17 cellular contexts compared by ENCODE assay signal in genomic region chr17:5225668-5226457, GRCh38. TPM values are rescaled to one million over a fixed set of nuclear protein-coding genes. Genes with fewer than 3 reads are reported as not detected.
A peak's percentile ranks its signal among the peaks of the same experiment; 100 is the strongest.
DNase-seq lines count a peak whose midpoint lies in the region; ATAC-seq, FAIRE-seq and TF ChIP-seq lines count a peak whose summit lies in the region.
"Had no signal": no experiment of that assay in that cellular context is flagged by ENCODE, and none has a peak within 500 bp of the region (broad histone marks: within the 10 kb centered on the region; RNA-seq: fewer than 3 reads in every experiment).

No MANE protein-coding gene starts in this region.

- BruUV-seq in K562 (replicated peaks; lab: Mats Ljungman, UMichigan) = no TSS peak

- POLR2A ChIA-PET in K562 (lab: Yijun Ruan, JAX) = interaction anchor here (1.2 kb wide), 1 partner anchor 197 kb away, joined by 3 read pairs; no protein-coding TSS in a partner anchor

- no peaks in the 10 kb centered on the region for H3K36me3 ChIP-seq in K562 (ENCODE audit: control insufficient read depth, insufficient read depth, low read length)
- H3K36me3 ChIP-seq in GM23338 (ENCODE audit: insufficient read depth) = no peaks in the 10 kb centered on the region
- H3K36me3 ChIP-seq in esophagus squamous epithelium = peaks cover 0 to 22% (median 0%) of the 10 kb centered on the region in 3 donors
- H3K36me3 ChIP-seq: right atrium auricular region, uterus had no signal

- 34% methylated on average over 16 of the region's 17 CpGs for WGBS in K562 (ENCODE audit: insufficient coverage, low coverage, missing lambda C conversion rate)
- WGBS in esophagus squamous epithelium, 2 donors = 81 to 85% methylated on average over 17 of the region's 17 CpGs

- H3K4me3 ChIP-seq in K562 = no peak overlapping the region
- H3K4me3 ChIP-seq in GM23338 = no peak overlapping the region
- H3K4me3 ChIP-seq in esophagus squamous epithelium = no peak overlapping the region
- H3K4me3 ChIP-seq: right atrium auricular region, uterus had no signal

- H3K4me1 ChIP-seq in K562 (replicated peaks in 1 of 2; ENCODE audit: control insufficient read depth in 2 of 2, insufficient read depth in 2 of 2, low read length in 2 of 2) = no peaks in the 10 kb centered on the region; a peak in 1 of 5 replicates
- H3K4me1 ChIP-seq in GM23338 (ENCODE audit: insufficient read depth) = no peaks in the 10 kb centered on the region
- H3K4me1 ChIP-seq in esophagus squamous epithelium = no peaks in the 10 kb centered on the region
- H3K4me1 ChIP-seq: right atrium auricular region, uterus had no signal

- H3K4me3 Mint-ChIP-seq in stimulated activated naive CD8-positive, alpha-beta T cell treated with anti-CD3 and anti-CD28 coated beads, Interleukin-15, Interleukin-2, amounts not matched to agents 100 ng/mL and 50 ng/mL, for 24 hours = peak overlapping the region; percentile 55
- H3K4me3 Mint-ChIP-seq in IgD-negative memory B cell (peak overlapping the region; percentile 80 to 99 (median 90)), GM23338 (no peak overlapping the region)

- H3K27me3 Mint-ChIP-seq in stimulated activated naive CD8-positive, alpha-beta T cell treated with anti-CD3 and anti-CD28 coated beads, Interleukin-15, Interleukin-2, amounts not matched to agents 100 ng/mL and 50 ng/mL, for 24 hours = no peaks in the 10 kb centered on the region
- H3K27me3 Mint-ChIP-seq in IgD-negative memory B cell (no peaks in the 10 kb centered on the region), GM23338 (ENCODE audit: insufficient read depth, low read depth, poor library complexity) (peaks cover 5% of the 10 kb centered on the region)

- H4K20me1 ChIP-seq in K562 (replicated peaks; ENCODE audit: control insufficient read depth, insufficient read depth, low read length) = no peaks in the 10 kb centered on the region
- no peaks in the 10 kb centered on the region; the same call in 1 of the 2 replicates for H4K20me1 ChIP-seq in GM23338 (replicated peaks; ENCODE audit: insufficient read depth)

- H3K9me2 ChIP-seq in GM23338 (ENCODE audit: insufficient read depth) = no peaks in the 10 kb centered on the region

- TF ChIP-seq CTCF in K562 (IDR thresholded peaks at IDR 0.05 in 2 of 3, conservative IDR thresholded peaks at IDR 0.05 in 1 of 3; ENCODE audit: insufficient read depth in 2 of 3, low read depth in 1 of 3, low read length in 3 of 3) (no peak), GM23338 (conservative IDR thresholded peaks at IDR 0.05; ENCODE audit: low read depth in 2 of 2) (no peak), esophagus squamous epithelium (IDR thresholded peaks at IDR 0.05) (no peak)

- CTCF ChIA-PET in K562 (lab: Yijun Ruan, JAX; ENCODE audit: low intra/inter-chr PET ratio) = no interaction called here

- no peaks in the 10 kb centered on the region for H3K9me1 ChIP-seq in K562 (ENCODE audit: control insufficient read depth, insufficient read depth, low read length)

- H3K27ac ChIP-seq in K562 (ENCODE audit: extremely low read depth, low read depth, low read length) (no peak overlapping the region), GM23338 (ENCODE audit: low read depth) (no peak overlapping the region), esophagus squamous epithelium (no peak overlapping the region)
- H3K27ac ChIP-seq: right atrium auricular region, uterus had no signal

- peaks cover 7% of the 10 kb centered on the region for H3K36me3 Mint-ChIP-seq in stimulated activated naive CD8-positive, alpha-beta T cell treated with anti-CD3 and anti-CD28 coated beads, Interleukin-15, Interleukin-2, amounts not matched to agents 100 ng/mL and 50 ng/mL, for 24 hours (ENCODE audit: low read depth)
- H3K36me3 Mint-ChIP-seq in IgD-negative memory B cell (peaks cover 34% of the 10 kb centered on the region), GM23338 (ENCODE audit: low read depth) (peaks cover 5% of the 10 kb centered on the region; the same call in 1 of the 3 replicates)

- H3K9ac ChIP-seq in K562 (ENCODE audit: insufficient read depth in 1 of 2, low read depth in 2 of 2, low read length in 2 of 2) = no peak overlapping the region

- peaks cover 0 to 7% of the 10 kb centered on the region in 2 experiments; a peak in 2 of 5 replicates for H3K27me3 ChIP-seq in K562 (ENCODE audit: control insufficient read depth in 2 of 2, insufficient read depth in 2 of 2, low read length in 2 of 2)
- H3K27me3 ChIP-seq in GM23338 (ENCODE audit: insufficient read depth) = no peaks in the 10 kb centered on the region
- H3K27me3 ChIP-seq in esophagus squamous epithelium = no peaks in the 10 kb centered on the region
- H3K27me3 ChIP-seq: right atrium auricular region, uterus had no signal

- TF ChIP-seq EP300 in K562 (IDR thresholded peaks at IDR 0.05; ENCODE audit: low read length) = no peak

- intact Hi-C loops in K562 (cut with micrococcal nuclease) = no loop called here
- intact Hi-C loops in esophagus squamous epithelium (cut with DNase I) = no loop called here

- no peak for FAIRE-seq in K562 (lab: Jason Lieb, UNC)

- TF ChIP-seq POLR2A in K562 (conservative IDR thresholded peaks at IDR 0.05) (no peak), esophagus squamous epithelium (IDR thresholded peaks at IDR 0.05) (no peak)

- in situ Hi-C loops in K562 (cut with MboI) = loop anchor here (25.0 kb wide), 1 partner anchor 1211 kb away; the partner anchor contains the start of genes AIPL1 and PIMREG

- H3K4me2 ChIP-seq in K562 (ENCODE audit: insufficient read depth, low read length) (no peak overlapping the region; the same call in 1 of the 2 replicates), GM23338 (no peak overlapping the region)

- no peak for DNase-seq in stimulated activated naive CD8-positive, alpha-beta T cell treated with anti-CD3 and anti-CD28 coated beads, Interleukin-15, Interleukin-2, amounts not matched to agents 100 U/mL and 50 U/mL, for 24 hours
- DNase-seq in K562 (ENCODE audit: extremely low read depth in 1 of 4, low spot score in 3 of 4) (no peak), GM23338 (ENCODE audit: low spot score) (no peak), DMS79 (lab: John Stamatoyannopoulos, UW) (no peak), epidermal melanocyte (ENCODE audit: insufficient read length, low spot score) (no peak), esophagus squamous epithelium (lab: John Stamatoyannopoulos, UW) (no peak)
- DNase-seq: amygdala, GDM1, hippocampal formation, mesendoderm, NCI-H2171 treated with DMSO at 0.1 percent for 48 hours, uterus had no signal

- TF ChIP-seq RAD21 in K562 (CRISPR knock-in tag; conservative IDR thresholded peaks at IDR 0.05 in 1 of 2, IDR thresholded peaks at IDR 0.05 in 1 of 2) = no peak

- H3K27ac Mint-ChIP-seq in stimulated activated naive CD8-positive, alpha-beta T cell treated with anti-CD3 and anti-CD28 coated beads, Interleukin-15, Interleukin-2, amounts not matched to agents 100 ng/mL and 50 ng/mL, for 24 hours = peak overlapping the region; percentile 87
- H3K27ac Mint-ChIP-seq in IgD-negative memory B cell (peak overlapping the region; percentile 97 to 98 (median 98)), GM23338 (no peak overlapping the region)

- peaks cover 70% of the 10 kb centered on the region for H3K4me1 Mint-ChIP-seq in stimulated activated naive CD8-positive, alpha-beta T cell treated with anti-CD3 and anti-CD28 coated beads, Interleukin-15, Interleukin-2, amounts not matched to agents 100 ng/mL and 50 ng/mL, for 24 hours (ENCODE audit: low read depth)
- H3K4me1 Mint-ChIP-seq in IgD-negative memory B cell = peaks cover 52 to 72% (median 72%) of the 10 kb centered on the region in 3 donors
- H3K4me1 Mint-ChIP-seq in GM23338 = no peaks in the 10 kb centered on the region

- no peak for ATAC-seq in stimulated activated naive CD8-positive, alpha-beta T cell treated with anti-CD3 and anti-CD28 coated beads, Interleukin-15, Interleukin-2, amounts not matched to agents 100 U/mL and 50 U/mL, for 24 hours
- ATAC-seq in K562 (no peak), GM23338 (no peak)

- H3K9me3 Mint-ChIP-seq in stimulated activated naive CD8-positive, alpha-beta T cell treated with anti-CD3 and anti-CD28 coated beads, Interleukin-15, Interleukin-2, amounts not matched to agents 100 ng/mL and 50 ng/mL, for 24 hours = no peaks in the 10 kb centered on the region
- H3K9me3 Mint-ChIP-seq in IgD-negative memory B cell = no peaks in the 10 kb centered on the region
- no peaks in the 10 kb centered on the region for H3K9me3 Mint-ChIP-seq in GM23338

- no peaks in the 10 kb centered on the region for H3K79me2 ChIP-seq in K562 (ENCODE audit: control insufficient read depth, insufficient read depth, low read length)
- H3K79me2 ChIP-seq in GM23338 (replicated peaks; ENCODE audit: insufficient read depth) = no peaks in the 10 kb centered on the region

- H3F3A ChIP-seq in GM23338 (replicated peaks; ENCODE audit: low read depth) = no peaks in the 10 kb centered on the region

- H2AFZ ChIP-seq in K562 (ENCODE audit: low read depth, low read length) (peak overlapping the region; percentile 68), GM23338 (no peak overlapping the region)

- H3K9me3 ChIP-seq in K562 (replicated peaks; ENCODE audit: control insufficient read depth, insufficient read depth, low read depth, low read length) = no peaks in the 10 kb centered on the region
- no peaks in the 10 kb centered on the region for H3K9me3 ChIP-seq in esophagus squamous epithelium
- H3K9me3 ChIP-seq: right atrium auricular region, uterus had no signal

RNA-seq across cellular contexts. Expression of gene SCIMP, which starts 8.8 kb away (rescaled TPM):
- polyA plus RNA-seq in IgD-negative memory B cell = 325 TPM
- not detected in 2 replicates for total RNA-seq in K562 (2011; cell fraction: chromatin; rRNA removed; ENCODE audit: low replicate concordance)
- not detected in 2 replicates for total RNA-seq in K562 (2011; cell fraction: nucleolus; rRNA removed)
- not detected in 2 replicates for total RNA-seq in K562 (2011; cell fraction: nucleoplasm; rRNA removed)
- not detected in 2 replicates for total RNA-seq in K562 (2014; rRNA removed)
- not detected in 2 replicates for total RNA-seq in K562 (2014; rRNA removed; fragmentation: Illumina TruSeq; extraction: Trizol)
- total RNA-seq in K562 (2015; rRNA removed; fragmentation: Illumina TruSeq; extraction: Trizol) = not detected in 2 replicates
- 0.07 and 0.11 TPM in 2 replicates for total RNA-seq in K562 (2021)
- polyA plus RNA-seq in K562 (2011; rRNA removed) = not detected in 2 replicates
- polyA plus RNA-seq in K562 (2011; cell fraction: cytosol; rRNA removed) = not detected in 2 replicates
- not detected in 2 replicates for polyA plus RNA-seq in K562 (2011; cell fraction: nucleus; rRNA removed)
- polyA plus RNA-seq in K562 (2012) = 0.07 and 0.10 TPM in 2 replicates
- polyA plus RNA-seq in K562 (2014; fragmentation: Illumina TruSeq; extraction: Trizol) = 0.22 TPM in 1 of 2 replicates, not detected in the other
- polyA plus RNA-seq in K562 (2014; fragmentation: Nextera tagmentation; extraction: Ambion mirVana) = under 1 TPM; 0.01 to 0.04 TPM
- not detected in 2 replicates for polyA plus RNA-seq in K562 (2014; rRNA removed)
- not detected in 2 replicates for polyA minus RNA-seq in K562 (2011; rRNA and poly(A)+ RNA removed)
- polyA minus RNA-seq in K562 (2011; cell fraction: cytosol; rRNA and poly(A)+ RNA removed) = not detected in 2 replicates
- polyA minus RNA-seq in K562 (2011; cell fraction: nucleus; rRNA and poly(A)+ RNA removed) = not detected in 2 replicates
- total RNA-seq in GM23338 (2014; rRNA removed; shearing (Covaris generic)) = not detected in 2 replicates
- 0.24 and 0.36 TPM in 2 replicates for polyA plus RNA-seq in GM23338 (2016; fragmentation: Nextera tagmentation; extraction: Ambion mirVana)
- 1 to 10 TPM in 2 of 4 donors, under 1 TPM in 2; 0.45 to 3.7 (median 1.2) TPM for total RNA-seq in esophagus squamous epithelium
- total RNA-seq: SK-MEL-5 had no signal
- polyA plus RNA-seq: AG04450 had no signal

RNA-seq across cellular contexts. Expression of gene ZNF594, which starts 34.2 kb away (rescaled TPM):
- 2.1 TPM for polyA plus RNA-seq in IgD-negative memory B cell
- 6.0 and 8.7 TPM in 2 replicates for total RNA-seq in K562 (2011; cell fraction: chromatin; rRNA removed; ENCODE audit: low replicate concordance)
- total RNA-seq in K562 (2011; cell fraction: nucleolus; rRNA removed) = 6.2 and 6.3 TPM in 2 replicates
- 6.0 and 6.5 TPM in 2 replicates for total RNA-seq in K562 (2011; cell fraction: nucleoplasm; rRNA removed)
- 3.4 and 4.5 TPM in 2 replicates for total RNA-seq in K562 (2014; rRNA removed)
- 3.3 and 3.6 TPM in 2 replicates for total RNA-seq in K562 (2014; rRNA removed; fragmentation: Illumina TruSeq; extraction: Trizol)
- total RNA-seq in K562 (2015; rRNA removed; fragmentation: Illumina TruSeq; extraction: Trizol) = 3.2 and 3.5 TPM in 2 replicates
- 2.2 and 2.7 TPM in 2 replicates for total RNA-seq in K562 (2021)
- 2.5 and 2.6 TPM in 2 replicates for polyA plus RNA-seq in K562 (2011; rRNA removed)
- polyA plus RNA-seq in K562 (2011; cell fraction: cytosol; rRNA removed) = 0.97 and 1.5 TPM in 2 replicates
- polyA plus RNA-seq in K562 (2011; cell fraction: nucleus; rRNA removed) = 3.4 and 4.6 TPM in 2 replicates
- polyA plus RNA-seq in K562 (2012) = 1.3 and 3.0 TPM in 2 replicates
- 1.9 and 2.0 TPM in 2 replicates for polyA plus RNA-seq in K562 (2014; fragmentation: Illumina TruSeq; extraction: Trizol)
- under 1 TPM; 0.24 to 0.41 TPM for polyA plus RNA-seq in K562 (2014; fragmentation: Nextera tagmentation; extraction: Ambion mirVana)
- 4.1 and 4.7 TPM in 2 replicates for polyA plus RNA-seq in K562 (2014; rRNA removed)
- polyA minus RNA-seq in K562 (2011; rRNA and poly(A)+ RNA removed) = 2.0 and 4.0 TPM in 2 replicates
- polyA minus RNA-seq in K562 (2011; cell fraction: cytosol; rRNA and poly(A)+ RNA removed) = 1.3 and 3.5 TPM in 2 replicates
- polyA minus RNA-seq in K562 (2011; cell fraction: nucleus; rRNA and poly(A)+ RNA removed) = 6.1 and 8.3 TPM in 2 replicates
- 15.6 and 16.2 TPM in 2 replicates for total RNA-seq in GM23338 (2014; rRNA removed; shearing (Covaris generic))
- polyA plus RNA-seq in GM23338 (2016; fragmentation: Nextera tagmentation; extraction: Ambion mirVana) = 5.3 and 7.0 TPM in 2 replicates
- 10 to 100 TPM in 1 of 4 donors, 1 to 10 TPM in 3; 2.0 to 13.4 (median 5.1) TPM for total RNA-seq in esophagus squamous epithelium

RNA-seq across cellular contexts. Expression of gene RABEP1, which starts 56.2 kb away (rescaled TPM):
- polyA plus RNA-seq in IgD-negative memory B cell (62.9 TPM), K562 (2011; rRNA removed) (19.3 and 30.1 TPM in 2 replicates), K562 (2014; fragmentation: Illumina TruSeq; extraction: Trizol) (26.4 and 31.3 TPM in 2 replicates), K562 (2014; fragmentation: Nextera tagmentation; extraction: Ambion mirVana) (10 to 100 TPM in 1 of 2 experiments, 1 to 10 TPM in 1; 8.2 to 11.5 TPM), K562 (2014; rRNA removed) (19.9 and 20.3 TPM in 2 replicates), GM23338 (2016; fragmentation: Nextera tagmentation; extraction: Ambion mirVana) (70.3 and 88.1 TPM in 2 replicates)
- total RNA-seq in K562 (2011; cell fraction: chromatin; rRNA removed; ENCODE audit: low replicate concordance) = 23.0 and 58.5 TPM in 2 replicates
- 13.4 and 13.7 TPM in 2 replicates for total RNA-seq in K562 (2011; cell fraction: nucleolus; rRNA removed)
- 24.5 and 26.8 TPM in 2 replicates for total RNA-seq in K562 (2011; cell fraction: nucleoplasm; rRNA removed)
- total RNA-seq in K562 (2014; rRNA removed) (30.3 and 36.2 TPM in 2 replicates), K562 (2014; rRNA removed; fragmentation: Illumina TruSeq; extraction: Trizol) (38.9 and 43.3 TPM in 2 replicates), K562 (2015; rRNA removed; fragmentation: Illumina TruSeq; extraction: Trizol) (36.8 and 38.7 TPM in 2 replicates), K562 (2021) (30.1 and 31.8 TPM in 2 replicates), esophagus squamous epithelium (10 to 100 TPM in 3 of 4 donors, 1 to 10 TPM in 1; 9.9 to 33.2 (median 23.3) TPM)
- 5.8 and 7.5 TPM in 2 replicates for polyA plus RNA-seq in K562 (2011; cell fraction: cytosol; rRNA removed)
- polyA plus RNA-seq in K562 (2011; cell fraction: nucleus; rRNA removed) = 13.9 and 16.4 TPM in 2 replicates
- polyA plus RNA-seq in K562 (2012) = 17.1 and 22.4 TPM in 2 replicates
- 62.8 and 64.9 TPM in 2 replicates for polyA minus RNA-seq in K562 (2011; rRNA and poly(A)+ RNA removed)
- polyA minus RNA-seq in K562 (2011; cell fraction: cytosol; rRNA and poly(A)+ RNA removed) = 16.2 and 25.6 TPM in 2 replicates
- polyA minus RNA-seq in K562 (2011; cell fraction: nucleus; rRNA and poly(A)+ RNA removed) = 10.1 and 23.0 TPM in 2 replicates
- 31.3 and 37.0 TPM in 2 replicates for total RNA-seq in GM23338 (2014; rRNA removed; shearing (Covaris generic))
